In genomic region chr3:129009266-129009665, GRCh38 we compare ENCODE assay signal across 22 cellular contexts. TPM values are rescaled to one million over a fixed set of nuclear protein-coding genes. Genes with fewer than 3 reads are reported as not detected.
A peak's percentile ranks its signal among the peaks of the same experiment; 100 is the strongest.
DNase-seq lines count a peak whose midpoint lies in the region; ATAC-seq and TF ChIP-seq lines count a peak whose summit lies in the region.
"Had no signal": no experiment of that assay in that cellular context is flagged by ENCODE, and none has a peak within 500 bp of the region (broad histone marks: within the 10 kb centered on the region; RNA-seq: fewer than 3 reads in every experiment).

No MANE protein-coding gene starts in this region.

- H3K27ac ChIP-seq in left ventricle myocardium inferior (replicated peaks) (peak overlapping the region; percentile 77), right cardiac atrium (ENCODE audit: low read length) (no peak overlapping the region), upper lobe of right lung (peak overlapping the region; percentile 51), prostate gland (no peak overlapping the region)
- H3K27ac ChIP-seq in naive thymus-derived CD4-positive, alpha-beta T cell (ENCODE audit: low read depth, low read length), result no peak overlapping the region
- H3K27ac ChIP-seq: 22Rv1, GM23248 had no signal

- CTCF ChIA-PET in naive thymus-derived CD4-positive, alpha-beta T cell (lab: Charles Lee), result no interaction called here

- WGBS in right cardiac atrium, result 97% methylated on average over 2 of the region's 2 CpGs
- 98% methylated on average over 2 of the region's 2 CpGs for WGBS in prostate gland

- H3K36me3 ChIP-seq in left ventricle myocardium inferior, result no peaks in the 10 kb centered on the region
- H3K36me3 ChIP-seq in naive thymus-derived CD4-positive, alpha-beta T cell (ENCODE audit: control insufficient read depth in 2 of 3, insufficient read depth in 3 of 3, low read length in 3 of 3), result no peaks in the 10 kb centered on the region
- no peaks in the 10 kb centered on the region for H3K36me3 ChIP-seq in upper lobe of right lung
- no peaks in the 10 kb centered on the region for H3K36me3 ChIP-seq in prostate gland
- H3K36me3 ChIP-seq: BE2C, HAP-1 had no signal

- intact Hi-C loops in left ventricle myocardium inferior (cut with micrococcal nuclease) (no loop called here), right cardiac atrium (cut with DNase I) (no loop called here), upper lobe of right lung (cut with DNase I) (no loop called here), prostate gland (cut with DNase I) (no loop called here)
- intact Hi-C loops in naive thymus-derived CD4-positive, alpha-beta T cell (cut with micrococcal nuclease), result no loop called here

- H3K4me3 ChIP-seq in left ventricle myocardium inferior, result no peak overlapping the region
- no peak overlapping the region for H3K4me3 ChIP-seq in right cardiac atrium (ENCODE audit: low read length)
- H3K4me3 ChIP-seq in naive thymus-derived CD4-positive, alpha-beta T cell (ENCODE audit: low read length), result no peak overlapping the region
- no peak overlapping the region for H3K4me3 ChIP-seq in upper lobe of right lung
- no peak overlapping the region for H3K4me3 ChIP-seq in prostate gland
- H3K4me3 ChIP-seq: GM23248, HAP-1 had no signal

- peaks cover 32% of the 10 kb centered on the region for H3K27me3 ChIP-seq in left ventricle myocardium inferior (ENCODE audit: low read depth)
- no peaks in the 10 kb centered on the region for H3K27me3 ChIP-seq in right cardiac atrium (ENCODE audit: control insufficient read depth, insufficient read depth)
- no peaks in the 10 kb centered on the region for H3K27me3 ChIP-seq in naive thymus-derived CD4-positive, alpha-beta T cell (ENCODE audit: control insufficient read depth in 2 of 2, insufficient read depth in 2 of 2, low read length in 2 of 2)
- H3K27me3 ChIP-seq in upper lobe of right lung, result no peaks in the 10 kb centered on the region
- H3K27me3 ChIP-seq in prostate gland (replicated peaks; ENCODE audit: insufficient read depth), result no peaks in the 10 kb centered on the region
- H3K27me3 ChIP-seq: BE2C had no signal

- peaks cover 10 to 36% (median 26%) of the 10 kb centered on the region in 7 donors for H3K4me1 Mint-ChIP-seq in naive thymus-derived CD4-positive, alpha-beta T cell

- no peak overlapping the region for H3K4me3 Mint-ChIP-seq in naive thymus-derived CD4-positive, alpha-beta T cell
- H3K4me3 Mint-ChIP-seq: CD4-positive, CD25-positive, alpha-beta regulatory T cell; CD8-positive, alpha-beta memory T cell had no signal

- peaks cover 58% of the 10 kb centered on the region for H3K4me1 ChIP-seq in left ventricle myocardium inferior
- peaks cover 2% of the 10 kb centered on the region for H3K4me1 ChIP-seq in right cardiac atrium (ENCODE audit: control insufficient read depth, insufficient read depth, low read length)
- peaks cover 0 to 11% of the 10 kb centered on the region in 2 donors for H3K4me1 ChIP-seq in naive thymus-derived CD4-positive, alpha-beta T cell (ENCODE audit: control insufficient read depth in 2 of 2, insufficient read depth in 2 of 2, low read length in 2 of 2)
- peaks cover 48% of the 10 kb centered on the region for H3K4me1 ChIP-seq in upper lobe of right lung
- H3K4me1 ChIP-seq in prostate gland (replicated peaks), result peaks cover 4% of the 10 kb centered on the region
- H3K4me1 ChIP-seq: BE2C, HAP-1 had no signal

- H3K36me3 Mint-ChIP-seq in naive thymus-derived CD4-positive, alpha-beta T cell, result peaks cover 0 to 2% (median 0%) of the 10 kb centered on the region in 5 donors
- H3K36me3 Mint-ChIP-seq: CD8-positive, alpha-beta memory T cell had no signal

- ATAC-seq in right cardiac atrium (no peak), upper lobe of right lung (no peak), HG03442 (IDR thresholded peaks at IDR 0.05; ENCODE audit: unreplicated experiment) (no peak)
- no peak for ATAC-seq in naive thymus-derived CD4-positive, alpha-beta T cell

- in situ Hi-C loops in ACHN (cut with HindIII; ENCODE audit: low pct_ligation_motif_present, low pct_unique_long_range_greater_than_20kb, low sequenced_read_pairs), result no loop called here

- no peak for DNase-seq in left ventricle myocardium inferior
- no peak for DNase-seq in right cardiac atrium
- DNase-seq in cerebellum (ENCODE audit: low spot score), result peak; percentile 76
- DNase-seq in naive thymus-derived CD4-positive, alpha-beta T cell, result no peak
- no peak for DNase-seq in upper lobe of right lung
- DNase-seq in prostate gland (ENCODE audit: low spot score), result no peak
- no peak for DNase-seq in ACHN
- DNase-seq: BE2C; CD4-positive, CD25-positive, alpha-beta regulatory T cell; CD8-positive, alpha-beta memory T cell; COR-L47; DMS 273 treated with DMSO at 0.1 percent for 48 hours; DMS53; DND-41; EL; GM23248; IMR-90 had no signal

- peak overlapping the region in 5 of 9 donors; percentile 25 to 72 (median 51) for H3K27ac Mint-ChIP-seq in naive thymus-derived CD4-positive, alpha-beta T cell

- H3K9me3 Mint-ChIP-seq in naive thymus-derived CD4-positive, alpha-beta T cell, result peaks cover 0 to 2% (median 0%) of the 10 kb centered on the region in 11 donors
- H3K9me3 Mint-ChIP-seq: CD4-positive, CD25-positive, alpha-beta regulatory T cell; CD8-positive, alpha-beta memory T cell had no signal

- H3K27me3 Mint-ChIP-seq in naive thymus-derived CD4-positive, alpha-beta T cell, result peaks cover 0 to 19% (median 0%) of the 10 kb centered on the region in 5 donors
- H3K27me3 Mint-ChIP-seq: CD8-positive, alpha-beta memory T cell had no signal

- POLR2A ChIA-PET in naive thymus-derived CD4-positive, alpha-beta T cell (lab: Charles Lee), result interaction anchor here (0.7 to 12.0 kb wide), 2 partner anchors 10 to 17 kb away, joined by 3 to 236 read pairs; partner anchors contain the start of genes CFAP92 and EFCC1

- H3K9me3 ChIP-seq in left ventricle myocardium inferior (replicated peaks) (no peaks in the 10 kb centered on the region), right cardiac atrium (ENCODE audit: control insufficient read depth, low read length) (no peaks in the 10 kb centered on the region), upper lobe of right lung (no peaks in the 10 kb centered on the region), prostate gland (no peaks in the 10 kb centered on the region)
- no peaks in the 10 kb centered on the region for H3K9me3 ChIP-seq in naive thymus-derived CD4-positive, alpha-beta T cell (ENCODE audit: control insufficient read depth in 2 of 3, low read length in 3 of 3)
- H3K9me3 ChIP-seq: BE2C had no signal

- TF ChIP-seq CTCF in left ventricle myocardium inferior (IDR thresholded peaks at IDR 0.05; ENCODE audit: borderline replicate concordance) (no peak), upper lobe of right lung (IDR thresholded peaks at IDR 0.05) (no peak), prostate gland (IDR thresholded peaks at IDR 0.05) (no peak)

- TF ChIP-seq POLR2A in prostate gland (IDR thresholded peaks at IDR 0.05), result no peak

RNA-seq across cellular contexts. Expression of gene EFCC1, which starts 8.2 kb away (rescaled TPM):
- 1.5 TPM for total RNA-seq in left ventricle myocardium inferior
- total RNA-seq in right cardiac atrium, result 1 to 10 TPM in 2 of 4 donors, under 1 TPM in 2; 0.69 to 1.2 (median 0.94) TPM
- polyA plus RNA-seq in right cardiac atrium, result 1.2 TPM
- 1.6 TPM for total RNA-seq in cerebellum
- under 1 TPM in 4 of 5 experiments, not detected in 1; 0.07 to 0.24 (median 0.18) TPM for total RNA-seq in naive thymus-derived CD4-positive, alpha-beta T cell
- polyA plus RNA-seq in naive thymus-derived CD4-positive, alpha-beta T cell, result under 1 TPM; 0.24 to 0.27 TPM
- total RNA-seq in upper lobe of right lung, result 17.2 TPM
- 1 to 10 TPM; 1.8 to 4.0 TPM for total RNA-seq in prostate gland
- total RNA-seq: A673, GM23248, IMR-90 had no signal
- polyA plus RNA-seq: CD4-positive, CD25-positive, alpha-beta regulatory T cell; GM23248; IMR-90 had no signal

RNA-seq across cellular contexts. Expression of gene CFAP92, which starts 15.4 kb away (rescaled TPM):
- total RNA-seq in left ventricle myocardium inferior, result 0.25 TPM
- total RNA-seq in right cardiac atrium, result 1 to 10 TPM in 1 of 4 donors, under 1 TPM in 3; 0.06 to 1.0 (median 0.63) TPM
- 0.11 TPM for polyA plus RNA-seq in right cardiac atrium
- 2.5 TPM for total RNA-seq in cerebellum
- total RNA-seq in naive thymus-derived CD4-positive, alpha-beta T cell, result 1 to 10 TPM in 2 of 5 experiments, under 1 TPM in 3; 0.10 to 1.4 (median 0.46) TPM
- polyA plus RNA-seq in naive thymus-derived CD4-positive, alpha-beta T cell, result under 1 TPM; 0.20 to 0.89 TPM
- total RNA-seq in upper lobe of right lung, result 1.9 TPM
- 1 to 10 TPM; 1.7 to 4.3 TPM for total RNA-seq in prostate gland
- total RNA-seq: A673; CD4-positive, CD25-positive, alpha-beta regulatory T cell; GM23248; IMR-90 had no signal
- polyA plus RNA-seq: GM23248, IMR-90 had no signal

RNA-seq across cellular contexts. Expression of gene GP9, which starts 51.3 kb away (rescaled TPM):
- total RNA-seq in left ventricle myocardium inferior (not detected), right cardiac atrium (not detected), cerebellum (not detected), upper lobe of right lung (1.2 TPM), prostate gland (not detected)
- not detected for polyA plus RNA-seq in right cardiac atrium
- total RNA-seq in naive thymus-derived CD4-positive, alpha-beta T cell, result 1 to 10 TPM in 1 of 5 experiments, not detected in 4; 2.5 TPM
- not detected for polyA plus RNA-seq in naive thymus-derived CD4-positive, alpha-beta T cell
- total RNA-seq: A673; CD8-positive, alpha-beta memory T cell; GM23248; H4; IMR-90 had no signal
- polyA plus RNA-seq: CD4-positive, CD25-positive, alpha-beta regulatory T cell; CD8-positive, alpha-beta memory T cell; GM23248; IMR-90 had no signal

Comparison
In these comparisons a context has a peak if more than half of its experiments do, and no peak if none do; other contexts are left out.
1. H3K27ac ChIP-seq: peak in left ventricle myocardium inferior (single experiment) and upper lobe of right lung (single experiment); none in right cardiac atrium (single experiment), naive thymus-derived CD4-positive, alpha-beta T cell (single experiment) and prostate gland (0 of 2).